12 cellular contexts compared by ENCODE assay signal in genomic region chr1:172320723-172321122, GRCh38.
DNase-seq lines count a peak whose midpoint lies in the region; ATAC-seq and TF ChIP-seq lines count a peak whose summit lies in the region.
"Had no signal": no experiment of that assay in that cellular context is flagged by ENCODE, and none has a peak within 500 bp of the region (broad histone marks: within the 10 kb centered on the region; RNA-seq: fewer than 3 reads in every experiment).

No MANE protein-coding gene starts in this region.

- TF ChIP-seq CTCF in RWPE1 (conservative IDR thresholded peaks at IDR 0.05; ENCODE audit: low read depth) (no peak), fibroblast of pulmonary artery (IDR thresholded peaks at IDR 0.05; ENCODE audit: low read length, missing control alignments) (peak; percentile 37), retinal pigment epithelial cell (conservative IDR thresholded peaks at IDR 0.05; ENCODE audit: low read depth, low read length) (peak; percentile 8)

- CTCF ChIA-PET in RWPE1 (lab: Yijun Ruan, JAX), result no interaction called here

- H3K4me3 ChIP-seq in fibroblast of pulmonary artery (replicated peaks; ENCODE audit: low read depth, low read length) (no peak overlapping the region), retinal pigment epithelial cell (ENCODE audit: low read length) (no peak overlapping the region)

- POLR2A ChIA-PET in RWPE1 (lab: Yijun Ruan, JAX; ENCODE audit: low non-redundant PET), result no interaction called here

- H3K27ac ChIP-seq in RWPE1, result peak overlapping the region; percentile 68

- DNase-seq in EH (ENCODE audit: low read depth) (peak; percentile 85), RWPE1 (ENCODE audit: low spot score) (no peak), fibroblast of pulmonary artery (ENCODE audit: low read depth) (peak; percentile 72), retinal pigment epithelial cell (ENCODE audit: low read depth) (no peak)
- no peak for DNase-seq in activated CD4-positive, alpha-beta T cell treated with anti-CD3 and anti-CD28 coated beads for 4 hours
- DNase-seq: activated effector memory CD4-positive, alpha-beta T cell treated with Interleukin-2 at 50 U/mL for 16 hours; CD4-positive, alpha-beta memory T cell; NCI-H1048 had no signal

- ATAC-seq in HG03039 (IDR thresholded peaks at IDR 0.05; ENCODE audit: unreplicated experiment), result no peak
- ATAC-seq in GM21447 (IDR thresholded peaks at IDR 0.05; ENCODE audit: unreplicated experiment), result no peak
- ATAC-seq in HG02852 (IDR thresholded peaks at IDR 0.05; ENCODE audit: unreplicated experiment), result no peak
- ATAC-seq: activated CD4-positive, CD25-positive, alpha-beta regulatory T cell treated with anti-CD3 and anti-CD28 coated beads, Interleukin-2, amount 50 U/mL, for 24 hours had no signal

Comparison
In these comparisons a context has a peak if more than half of its experiments do, and no peak if none do; other contexts are left out.
1. DNase-seq: peak in EH (single experiment) and fibroblast of pulmonary artery (single experiment); none in RWPE1 (single experiment), retinal pigment epithelial cell (single experiment) and activated CD4-positive, alpha-beta T cell treated with anti-CD3 and anti-CD28 coated beads for 4 hours (0 of 2).